19 cellular contexts compared by ENCODE assay signal in genomic region chr20:56986931-56987720, GRCh38.
DNase-seq lines count a peak whose midpoint lies in the region; ATAC-seq, FAIRE-seq and TF ChIP-seq lines count a peak whose summit lies in the region.
"Had no signal": no experiment of that assay in that cellular context is flagged by ENCODE, and none has a peak within 500 bp of the region (broad histone marks: within the 10 kb centered on the region; RNA-seq: fewer than 3 reads in every experiment).

No MANE protein-coding gene starts in this region.

- ATAC-seq in HCT116: no peak
- ATAC-seq in PC-3: no peak
- ATAC-seq: GM12878, SK-N-SH treated with all-trans-retinoic acid at 6 μM for 48 hours had no signal

- H3K9ac ChIP-seq in HCT116 (ENCODE audit: low read length): no peak overlapping the region
- peak overlapping the region; percentile 55 for H3K9ac ChIP-seq in PC-3 (ENCODE audit: low read length)
- no peak overlapping the region for H3K9ac ChIP-seq in smooth muscle cell (ENCODE audit: low read depth)
- H3K9ac ChIP-seq: BLaER1 had no signal

- H3K79me2 ChIP-seq in HCT116 (ENCODE audit: insufficient read depth, low read length): no peaks in the 10 kb centered on the region
- no peaks in the 10 kb centered on the region for H3K79me2 ChIP-seq in PC-3 (ENCODE audit: low read length)
- no peaks in the 10 kb centered on the region for H3K79me2 ChIP-seq in smooth muscle cell (ENCODE audit: low read depth)

- BruUV-seq in HCT116 (replicated peaks; lab: Mats Ljungman, UMichigan): no TSS peak
- BruUV-seq in PC-3 (replicated peaks; lab: Mats Ljungman, UMichigan): no TSS peak

- FAIRE-seq in endometrium (lab: Jason Lieb, UNC): peak; percentile 67
- FAIRE-seq: GM12878 had no signal

- CTCF ChIA-PET in HCT116 (lab: Charles Lee): interaction anchor here (1.0 to 2.9 kb wide), 2 partner anchors 13 kb away, joined by 3 to 8 read pairs; no protein-coding TSS in a partner anchor
- CTCF ChIA-PET in PC-3 (lab: Charles Lee): interaction anchor here (0.6 kb wide), 1 partner anchor 232 kb away, joined by 4 read pairs; no protein-coding TSS in a partner anchor
- CTCF ChIA-PET in GM10248 (lab: Yijun Ruan, JAX): interaction anchor here (1.3 to 2.2 kb wide), 2 partner anchors 13 to 436 kb away, joined by 4 to 5 read pairs; no protein-coding TSS in a partner anchor

- H3K27me3 ChIP-seq in HCT116 (ENCODE audit: insufficient read depth, low read length) (no peaks in the 10 kb centered on the region), PC-3 (ENCODE audit: low read length) (no peaks in the 10 kb centered on the region), smooth muscle cell (ENCODE audit: low read depth) (no peaks in the 10 kb centered on the region)
- H3K27me3 ChIP-seq: BLaER1 had no signal

- peaks cover 0 to 4% of the 10 kb centered on the region in 2 experiments; a peak in 2 of 4 replicates for H3K9me3 ChIP-seq in HCT116 (ENCODE audit: control insufficient read depth in 1 of 2, insufficient read depth in 1 of 2, low read depth in 1 of 2, low read length in 2 of 2)
- H3K9me3 ChIP-seq in PC-3 (ENCODE audit: low read length): no peaks in the 10 kb centered on the region
- H3K9me3 ChIP-seq in smooth muscle cell (replicated peaks; ENCODE audit: low read depth): no peaks in the 10 kb centered on the region

- peak overlapping the region; percentile 85 for H2AFZ ChIP-seq in HCT116 (ENCODE audit: low read depth, low read length, poor library complexity, severe bottlenecking)
- H2AFZ ChIP-seq in PC-3 (ENCODE audit: low read length): no peak overlapping the region
- no peak overlapping the region for H2AFZ ChIP-seq in smooth muscle cell (ENCODE audit: low read depth)

- H3K36me3 ChIP-seq in HCT116 (ENCODE audit: control insufficient read depth in 1 of 2, insufficient read depth in 2 of 2, low read length in 2 of 2) (no peaks in the 10 kb centered on the region), PC-3 (ENCODE audit: low read depth, low read length) (no peaks in the 10 kb centered on the region), smooth muscle cell (ENCODE audit: low read depth) (no peaks in the 10 kb centered on the region)
- H3K36me3 ChIP-seq: BLaER1 had no signal

- H3K4me3 ChIP-seq in HCT116 (replicated peaks in 1 of 2; ENCODE audit: low read depth in 1 of 2, low read length in 2 of 2) (no peak overlapping the region; a peak in 1 of 4 replicates), PC-3 (ENCODE audit: low read length) (peak overlapping the region; percentile 69; the same call in 1 of the 2 replicates), smooth muscle cell (no peak overlapping the region)
- H3K4me3 ChIP-seq: BLaER1, GM12878 had no signal

- WGBS in smooth muscle cell (ENCODE audit: low lambda C conversion rate): 46% methylated on average over 12 of the region's 12 CpGs

- H3K4me1 ChIP-seq in HCT116 (ENCODE audit: control insufficient read depth in 1 of 2, insufficient read depth in 2 of 2, low read length in 2 of 2) (peaks cover 0 to 22% of the 10 kb centered on the region in 2 experiments; a peak in 2 of 4 replicates), PC-3 (ENCODE audit: insufficient read depth, low read length) (peaks cover 55% of the 10 kb centered on the region), smooth muscle cell (ENCODE audit: low read depth) (peaks cover 5% of the 10 kb centered on the region)
- H3K4me1 ChIP-seq: BLaER1 had no signal

- no peak for TF ChIP-seq CTCF in HCT116 (IDR thresholded peaks at IDR 0.05 in 2 of 3, conservative IDR thresholded peaks at IDR 0.05 in 1 of 3; ENCODE audit: borderline replicate concordance in 1 of 3, insufficient read depth in 1 of 3, low read depth in 2 of 3, low read length in 2 of 3)
- TF ChIP-seq CTCF in PC-3 (conservative IDR thresholded peaks at IDR 0.05; ENCODE audit: low read depth, low read length): no peak
- no peak for TF ChIP-seq CTCF in smooth muscle cell (IDR thresholded peaks at IDR 0.05; ENCODE audit: borderline replicate concordance, insufficient read depth, poor library complexity, severe bottlenecking)
- no peak for TF ChIP-seq CTCF in GM10248 (IDR thresholded peaks at IDR 0.05; ENCODE audit: control extremely low read depth, extremely low read depth, low read depth, missing control alignments)

- intact Hi-C loops in HCT116 (cut with micrococcal nuclease) (no loop called here), PC-3 (cut with micrococcal nuclease) (loop anchor here (5.0 kb wide), 1 partner anchor 355 kb away; no protein-coding TSS in a partner anchor)

- H3K9me2 ChIP-seq in HCT116 (ENCODE audit: insufficient read depth) (no peaks in the 10 kb centered on the region), PC-3 (replicated peaks; ENCODE audit: low read length) (no peaks in the 10 kb centered on the region)

- RAD21 ChIA-PET in HCT116 (lab: Charles Lee; ENCODE audit: low non-redundant PET in 1 of 2, low total read pairs in 2 of 2, uncharacterized antibody in 2 of 2, unreplicated experiment in 2 of 2): no interaction called here

- H3F3A ChIP-seq in PC-3 (ENCODE audit: low read length, unreplicated experiment): peaks cover 8% of the 10 kb centered on the region
- peaks cover 5% of the 10 kb centered on the region for H3F3A ChIP-seq in smooth muscle cell (ENCODE audit: low read depth)

- H3K27ac ChIP-seq in HCT116 (ENCODE audit: low read depth, low read length): no peak overlapping the region
- peak overlapping the region; percentile 88 for H3K27ac ChIP-seq in PC-3 (ENCODE audit: low read length)
- H3K27ac ChIP-seq in smooth muscle cell (ENCODE audit: low read depth): peak overlapping the region; percentile 83
- H3K27ac ChIP-seq: BLaER1 had no signal

- peak overlapping the region; percentile 79; the same call in 1 of the 2 replicates for H3K4me2 ChIP-seq in HCT116 (ENCODE audit: low read length)
- peak overlapping the region; percentile 94 for H3K4me2 ChIP-seq in PC-3 (ENCODE audit: low read length)
- H3K4me2 ChIP-seq in smooth muscle cell: peak overlapping the region; percentile 82
- H3K4me2 ChIP-seq: BLaER1 had no signal

- DNase-seq in HCT116 (ENCODE audit: low read depth, low spot score) (no peak), PC-3 (peak; percentile 90), smooth muscle cell (lab: John Stamatoyannopoulos, UW; ENCODE audit: unreplicated experiment) (no peak), GM10248 (ENCODE audit: extremely low spot score) (no peak), mucosa of gallbladder (ENCODE audit: low spot score) (no peak), NCI-H524 (lab: John Stamatoyannopoulos, UW) (no peak)
- DNase-seq: DMS 273 treated with DMSO at 0.1 percent for 48 hours; IMR-90; Kasumi-1; NCI-H1436 treated with DMSO at 0.1 percent for 48 hours; NCI-H2081 treated with DMSO at 0.1 percent for 48 hours; NCI-H2227 treated with DMSO at 0.1 percent for 48 hours; NCI-H526 treated with DMSO at 0.1 percent for 48 hours; NK-92 treated with Interleukin-12 subunit alpha and Interleukin-12 subunit beta, amount 100 ng/mL, for 24 hours; Right ventricle myocardium superior had no signal

- no peak for TF ChIP-seq POLR2A in HCT116 (IDR thresholded peaks at IDR 0.05; ENCODE audit: borderline replicate concordance, extremely low read depth, insufficient read depth, insufficient read length)

- TF ChIP-seq RAD21 in HCT116 (IDR thresholded peaks at IDR 0.05; ENCODE audit: low read depth): no peak

- H4K20me1 ChIP-seq in HCT116 (ENCODE audit: insufficient read depth) (no peaks in the 10 kb centered on the region), PC-3 (ENCODE audit: low read length) (no peaks in the 10 kb centered on the region), smooth muscle cell (ENCODE audit: low read depth) (no peaks in the 10 kb centered on the region)
- H4K20me1 ChIP-seq: BLaER1 had no signal

- POLR2A ChIA-PET in HCT116 (lab: Charles Lee) (no interaction called here), PC-3 (lab: Charles Lee; ENCODE audit: unreplicated experiment) (no interaction called here), GM10248 (lab: Yijun Ruan, JAX) (no interaction called here)

TF ChIP-seq in HCT116, 20 proteins besides CTCF, POLR2A, EP300 and RAD21 (continues in another document):
- TF ChIP-seq, protein P1, sequence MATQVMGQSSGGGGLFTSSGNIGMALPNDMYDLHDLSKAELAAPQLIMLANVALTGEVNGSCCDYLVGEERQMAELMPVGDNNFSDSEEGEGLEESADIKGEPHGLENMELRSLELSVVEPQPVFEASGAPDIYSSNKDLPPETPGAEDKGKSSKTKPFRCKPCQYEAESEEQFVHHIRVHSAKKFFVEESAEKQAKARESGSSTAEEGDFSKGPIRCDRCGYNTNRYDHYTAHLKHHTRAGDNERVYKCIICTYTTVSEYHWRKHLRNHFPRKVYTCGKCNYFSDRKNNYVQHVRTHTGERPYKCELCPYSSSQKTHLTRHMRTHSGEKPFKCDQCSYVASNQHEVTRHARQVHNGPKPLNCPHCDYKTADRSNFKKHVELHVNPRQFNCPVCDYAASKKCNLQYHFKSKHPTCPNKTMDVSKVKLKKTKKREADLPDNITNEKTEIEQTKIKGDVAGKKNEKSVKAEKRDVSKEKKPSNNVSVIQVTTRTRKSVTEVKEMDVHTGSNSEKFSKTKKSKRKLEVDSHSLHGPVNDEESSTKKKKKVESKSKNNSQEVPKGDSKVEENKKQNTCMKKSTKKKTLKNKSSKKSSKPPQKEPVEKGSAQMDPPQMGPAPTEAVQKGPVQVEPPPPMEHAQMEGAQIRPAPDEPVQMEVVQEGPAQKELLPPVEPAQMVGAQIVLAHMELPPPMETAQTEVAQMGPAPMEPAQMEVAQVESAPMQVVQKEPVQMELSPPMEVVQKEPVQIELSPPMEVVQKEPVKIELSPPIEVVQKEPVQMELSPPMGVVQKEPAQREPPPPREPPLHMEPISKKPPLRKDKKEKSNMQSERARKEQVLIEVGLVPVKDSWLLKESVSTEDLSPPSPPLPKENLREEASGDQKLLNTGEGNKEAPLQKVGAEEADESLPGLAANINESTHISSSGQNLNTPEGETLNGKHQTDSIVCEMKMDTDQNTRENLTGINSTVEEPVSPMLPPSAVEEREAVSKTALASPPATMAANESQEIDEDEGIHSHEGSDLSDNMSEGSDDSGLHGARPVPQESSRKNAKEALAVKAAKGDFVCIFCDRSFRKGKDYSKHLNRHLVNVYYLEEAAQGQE (IDR thresholded peaks at IDR 0.05; ENCODE audit: low read depth): no peak
- no peak for TF ChIP-seq TCF7L2 (IDR thresholded peaks at IDR 0.05; ENCODE audit: borderline replicate concordance, extremely low read depth, insufficient read depth, insufficient read length)
- TF ChIP-seq POLR2AphosphoS5 (IDR thresholded peaks at IDR 0.05; ENCODE audit: low read depth, low read length): no peak
- no peak for TF ChIP-seq ZFX (IDR thresholded peaks at IDR 0.05)
- no peak for TF ChIP-seq CBX3 (IDR thresholded peaks at IDR 0.05; ENCODE audit: low read depth)
- TF ChIP-seq MAX (IDR thresholded peaks at IDR 0.05): no peak
- TF ChIP-seq ZNF274 (IDR thresholded peaks at IDR 0.05; ENCODE audit: low read depth, low read length): no peak
- TF ChIP-seq CEBPB (IDR thresholded peaks at IDR 0.05; ENCODE audit: low read depth): no peak
- TF ChIP-seq SIN3A (IDR thresholded peaks at IDR 0.05; ENCODE audit: low read depth): no peak
